In genomic region chr7:96224682-96225081, GRCh38 we compare ENCODE assay signal across 11 cellular contexts.
A peak's percentile ranks its signal among the peaks of the same experiment; 100 is the strongest.
DNase-seq lines count a peak whose midpoint lies in the region; ATAC-seq and TF ChIP-seq lines count a peak whose summit lies in the region.
"Had no signal": no experiment of that assay in that cellular context is flagged by ENCODE, and none has a peak within 500 bp of the region (broad histone marks: within the 10 kb centered on the region; RNA-seq: fewer than 3 reads in every experiment).

No MANE protein-coding gene starts in this region.

- intact Hi-C loops in adrenal gland (cut with DNase I): loop anchor here in 1 of 2 donors (5.0 kb wide), 1 partner anchor 83 kb away; no protein-coding TSS in a partner anchor
- intact Hi-C loops in stomach (cut with DNase I; ENCODE audit: low total_unique reads): no loop called here

- peaks cover 0 to 4% of the 10 kb centered on the region in 2 donors for H3K4me1 Mint-ChIP-seq in effector memory CD8-positive, alpha-beta T cell (ENCODE audit: low read depth in 2 of 2)

- TF ChIP-seq POLR2A in adrenal gland (IDR thresholded peaks at IDR 0.05): no peak
- TF ChIP-seq POLR2A in stomach (IDR thresholded peaks at IDR 0.05): no peak
- no peak for TF ChIP-seq POLR2A in upper lobe of left lung (IDR thresholded peaks at IDR 0.05)

- ATAC-seq in GM18909 (IDR thresholded peaks at IDR 0.05; ENCODE audit: poor library complexity, unreplicated experiment) (peak; percentile 72), upper lobe of left lung (ENCODE audit: low FRiP score in 2 of 2) (no peak)
- ATAC-seq in effector memory CD8-positive, alpha-beta T cell (replicated peaks): no peak

- 89 to 100% (median 98%) methylated on average over 1 of the region's 1 CpG for WGBS in adrenal gland, 4 donors
- 85 to 98% (median 97%) methylated on average over 1 of the region's 1 CpG for WGBS in stomach, 5 donors
- WGBS in upper lobe of left lung, 2 donors: 90 to 100% methylated on average over 1 of the region's 1 CpG

- no peak overlapping the region for H3K4me3 Mint-ChIP-seq in effector memory CD8-positive, alpha-beta T cell

- H3K9me3 ChIP-seq in adrenal gland (replicated peaks in 1 of 3): no peaks in the 10 kb centered on the region
- peaks cover 0 to 5% (median 0%) of the 10 kb centered on the region in 4 donors for H3K9me3 ChIP-seq in stomach
- no peaks in the 10 kb centered on the region for H3K9me3 ChIP-seq in upper lobe of left lung

- DNase-seq in AG09309 (ENCODE audit: low read depth) (no peak), NOMO-1 (lab: John Stamatoyannopoulos, UW; ENCODE audit: unreplicated experiment in 2 of 2) (peak; percentile 55 to 87), fibroblast of the aortic adventitia (ENCODE audit: low read depth) (no peak), adrenal gland (no peak), stomach (no peak), upper lobe of left lung (no peak)
- DNase-seq in effector memory CD8-positive, alpha-beta T cell: no peak
- DNase-seq: activated CD4-positive, alpha-beta T cell treated with anti-CD3 and anti-CD28 coated beads for 1 hour; NCI-H226; stimulated activated CD4-positive, alpha-beta T cell treated with anti-CD3 and anti-CD28 coated beads, Interleukin-2, amount 100 ng/mL, for 48 hours had no signal

- H3K27ac Mint-ChIP-seq in effector memory CD8-positive, alpha-beta T cell: no peak overlapping the region

- H3K36me3 ChIP-seq in adrenal gland (replicated peaks in 1 of 2): no peaks in the 10 kb centered on the region
- H3K36me3 ChIP-seq in stomach: peaks cover 0 to 14% (median 14%) of the 10 kb centered on the region in 4 donors
- H3K36me3 ChIP-seq in upper lobe of left lung: peaks cover 0 to 14% (median 9%) of the 10 kb centered on the region in 4 donors

- H3K4me1 ChIP-seq in adrenal gland (replicated peaks in 1 of 2) (peaks cover 0 to 12% of the 10 kb centered on the region in 2 donors), stomach (peaks cover 0 to under 1% (median 0%) of the 10 kb centered on the region in 4 donors), upper lobe of left lung (peaks cover 0 to 1% (median 0%) of the 10 kb centered on the region in 4 donors)

- H3K4me3 ChIP-seq in AG09309 (ENCODE audit: control insufficient read depth, low read depth, low read length): no peak overlapping the region
- no peak overlapping the region for H3K4me3 ChIP-seq in fibroblast of the aortic adventitia (ENCODE audit: low read depth, low read length)
- H3K4me3 ChIP-seq in adrenal gland: no peak overlapping the region
- H3K4me3 ChIP-seq in stomach: no peak overlapping the region
- no peak overlapping the region for H3K4me3 ChIP-seq in upper lobe of left lung

- no peaks in the 10 kb centered on the region for H3K27me3 ChIP-seq in adrenal gland
- H3K27me3 ChIP-seq in stomach: no peaks in the 10 kb centered on the region
- H3K27me3 ChIP-seq in upper lobe of left lung: no peaks in the 10 kb centered on the region

- H3K27ac ChIP-seq in adrenal gland (no peak overlapping the region), stomach (no peak overlapping the region), upper lobe of left lung (no peak overlapping the region)

- peak; percentile 16 for TF ChIP-seq CTCF in AG09309 (IDR thresholded peaks at IDR 0.05; ENCODE audit: control insufficient read depth, insufficient read depth, low read depth, low read length, missing control alignments)
- TF ChIP-seq CTCF in fibroblast of the aortic adventitia (IDR thresholded peaks at IDR 0.05; ENCODE audit: insufficient read depth, low read length): peak; percentile 11
- TF ChIP-seq CTCF in adrenal gland (IDR thresholded peaks at IDR 0.05): no peak
- TF ChIP-seq CTCF in stomach (IDR thresholded peaks at IDR 0.05): no peak
- no peak for TF ChIP-seq CTCF in upper lobe of left lung (IDR thresholded peaks at IDR 0.05)

- no peaks in the 10 kb centered on the region for H3K36me3 Mint-ChIP-seq in effector memory CD8-positive, alpha-beta T cell (ENCODE audit: insufficient read depth)

- no peaks in the 10 kb centered on the region for H3K27me3 Mint-ChIP-seq in effector memory CD8-positive, alpha-beta T cell

- TF ChIP-seq EP300 in stomach (IDR thresholded peaks at IDR 0.05) (no peak), upper lobe of left lung (IDR thresholded peaks at IDR 0.05) (no peak)

- H3K9me3 Mint-ChIP-seq in effector memory CD8-positive, alpha-beta T cell: no peaks in the 10 kb centered on the region

Comparison
In these comparisons a context has a peak if more than half of its experiments do, and no peak if none do; other contexts are left out.
1. DNase-seq: peak in NOMO-1 (2 of 2); none in AG09309 (single experiment), fibroblast of the aortic adventitia (single experiment), adrenal gland (0 of 7), stomach (single experiment), upper lobe of left lung (0 of 2) and effector memory CD8-positive, alpha-beta T cell (0 of 3).
2. CTCF ChIP-seq: peak in AG09309 (single experiment) and fibroblast of the aortic adventitia (single experiment); none in adrenal gland (0 of 6), stomach (0 of 7) and upper lobe of left lung (0 of 6).